Comparison of ENCODE assay signal across 3 cellular contexts in the genomic region with DNA sequence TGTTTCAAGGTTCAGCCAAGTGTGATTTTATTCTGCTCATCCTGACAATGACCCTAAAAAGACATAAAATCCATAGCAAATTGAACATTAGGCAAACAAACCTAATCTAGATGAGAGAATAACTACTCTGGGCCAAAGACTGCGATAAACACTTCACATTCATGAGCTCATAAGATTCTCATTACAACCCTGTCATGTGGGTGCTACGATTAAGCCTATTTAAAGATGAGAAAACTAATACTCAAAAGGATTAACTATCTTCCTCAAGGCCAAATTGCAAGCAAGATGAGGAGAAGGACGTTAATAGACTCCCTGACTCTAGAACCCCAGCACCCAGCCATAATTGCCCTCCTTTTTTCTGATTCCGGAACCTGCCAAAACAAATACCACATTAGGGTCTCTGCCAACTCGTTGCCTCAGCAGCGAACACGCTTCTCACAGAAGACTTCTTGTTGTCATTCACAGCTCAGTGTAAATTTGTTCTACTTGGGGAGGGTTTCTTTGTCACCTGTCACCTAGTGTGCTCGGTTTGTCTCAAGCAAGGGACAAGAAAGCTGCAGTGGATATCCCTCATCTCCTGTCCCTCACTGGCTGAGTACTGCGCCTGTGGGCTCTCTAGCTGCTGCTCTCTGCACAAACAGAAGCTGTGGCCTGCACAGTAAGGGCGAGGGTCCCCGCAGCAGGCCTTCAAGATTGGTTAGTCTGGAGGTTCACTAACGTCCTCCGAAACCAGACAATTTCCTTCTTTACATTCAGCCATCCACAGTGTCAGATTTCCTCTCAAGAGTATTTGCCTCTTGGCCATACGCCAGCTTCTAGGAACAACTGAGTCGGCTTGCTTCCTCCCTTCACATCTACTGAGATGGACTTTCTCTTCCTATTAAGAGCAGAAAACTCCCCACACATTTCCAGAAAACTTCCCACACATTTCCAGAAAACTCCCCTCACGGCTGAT.
TF ChIP-seq lines count a peak whose summit lies in the region.

No MANE protein-coding gene starts in this region.

TF ChIP-seq in GM23338, 12 proteins besides CTCF, POLR2A, EP300 and RAD21 (continues in another document):
- TF ChIP-seq REST (IDR thresholded peaks at IDR 0.05; ENCODE audit: unreplicated experiment) (no peak), POLR2AphosphoS5 (IDR thresholded peaks at IDR 0.05; ENCODE audit: low read depth) (no peak), EZH2phosphoT487 (IDR thresholded peaks at IDR 0.05; ENCODE audit: unreplicated experiment) (no peak), JUNB (IDR thresholded peaks at IDR 0.05; ENCODE audit: unreplicated experiment) (no peak), CREB1 (CRISPR knock-in tag; IDR thresholded peaks at IDR 0.05; ENCODE audit: low read depth) (no peak), ZNF331 (CRISPR knock-in tag; IDR thresholded peaks at IDR 0.05; ENCODE audit: low read depth) (no peak), STAT1 (IDR thresholded peaks at IDR 0.05; ENCODE audit: unreplicated experiment) (no peak), NANOG (IDR thresholded peaks at IDR 0.05; ENCODE audit: borderline replicate concordance) (no peak)

TF ChIP-seq in H1, 55 proteins besides CTCF, POLR2A, EP300 and RAD21:
- TF ChIP-seq SIX5 (IDR thresholded peaks at IDR 0.05; ENCODE audit: low read depth, low read length): no peak
- no peak for TF ChIP-seq JUN (IDR thresholded peaks at IDR 0.05; ENCODE audit: low read depth, low read length)

TF ChIP-seq in HepG2, 621 proteins besides CTCF, POLR2A, EP300 and RAD21:
- TF ChIP-seq ZFP1 (CRISPR knock-in tag; IDR thresholded peaks at IDR 0.05) (no peak), YEATS2 (CRISPR knock-in tag; IDR thresholded peaks at IDR 0.05; ENCODE audit: borderline replicate concordance) (no peak), SETDB1 (CRISPR knock-in tag; IDR thresholded peaks at IDR 0.05; ENCODE audit: borderline replicate concordance) (no peak), CBFB (CRISPR knock-in tag; IDR thresholded peaks at IDR 0.05) (no peak), TMF1 (CRISPR knock-in tag; IDR thresholded peaks at IDR 0.05; ENCODE audit: low read depth) (no peak), U2AF2 (IDR thresholded peaks at IDR 0.05; ENCODE audit: low read depth, low read length) (no peak), ZKSCAN5 (CRISPR knock-in tag; IDR thresholded peaks at IDR 0.05) (no peak)
- TF ChIP-seq, protein P1, sequence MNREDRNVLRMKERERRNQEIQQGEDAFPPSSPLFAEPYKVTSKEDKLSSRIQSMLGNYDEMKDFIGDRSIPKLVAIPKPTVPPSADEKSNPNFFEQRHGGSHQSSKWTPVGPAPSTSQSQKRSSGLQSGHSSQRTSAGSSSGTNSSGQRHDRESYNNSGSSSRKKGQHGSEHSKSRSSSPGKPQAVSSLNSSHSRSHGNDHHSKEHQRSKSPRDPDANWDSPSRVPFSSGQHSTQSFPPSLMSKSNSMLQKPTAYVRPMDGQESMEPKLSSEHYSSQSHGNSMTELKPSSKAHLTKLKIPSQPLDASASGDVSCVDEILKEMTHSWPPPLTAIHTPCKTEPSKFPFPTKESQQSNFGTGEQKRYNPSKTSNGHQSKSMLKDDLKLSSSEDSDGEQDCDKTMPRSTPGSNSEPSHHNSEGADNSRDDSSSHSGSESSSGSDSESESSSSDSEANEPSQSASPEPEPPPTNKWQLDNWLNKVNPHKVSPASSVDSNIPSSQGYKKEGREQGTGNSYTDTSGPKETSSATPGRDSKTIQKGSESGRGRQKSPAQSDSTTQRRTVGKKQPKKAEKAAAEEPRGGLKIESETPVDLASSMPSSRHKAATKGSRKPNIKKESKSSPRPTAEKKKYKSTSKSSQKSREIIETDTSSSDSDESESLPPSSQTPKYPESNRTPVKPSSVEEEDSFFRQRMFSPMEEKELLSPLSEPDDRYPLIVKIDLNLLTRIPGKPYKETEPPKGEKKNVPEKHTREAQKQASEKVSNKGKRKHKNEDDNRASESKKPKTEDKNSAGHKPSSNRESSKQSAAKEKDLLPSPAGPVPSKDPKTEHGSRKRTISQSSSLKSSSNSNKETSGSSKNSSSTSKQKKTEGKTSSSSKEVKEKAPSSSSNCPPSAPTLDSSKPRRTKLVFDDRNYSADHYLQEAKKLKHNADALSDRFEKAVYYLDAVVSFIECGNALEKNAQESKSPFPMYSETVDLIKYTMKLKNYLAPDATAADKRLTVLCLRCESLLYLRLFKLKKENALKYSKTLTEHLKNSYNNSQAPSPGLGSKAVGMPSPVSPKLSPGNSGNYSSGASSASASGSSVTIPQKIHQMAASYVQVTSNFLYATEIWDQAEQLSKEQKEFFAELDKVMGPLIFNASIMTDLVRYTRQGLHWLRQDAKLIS (CRISPR knock-in tag; IDR thresholded peaks at IDR 0.05): no peak
